In the genomic region with DNA sequence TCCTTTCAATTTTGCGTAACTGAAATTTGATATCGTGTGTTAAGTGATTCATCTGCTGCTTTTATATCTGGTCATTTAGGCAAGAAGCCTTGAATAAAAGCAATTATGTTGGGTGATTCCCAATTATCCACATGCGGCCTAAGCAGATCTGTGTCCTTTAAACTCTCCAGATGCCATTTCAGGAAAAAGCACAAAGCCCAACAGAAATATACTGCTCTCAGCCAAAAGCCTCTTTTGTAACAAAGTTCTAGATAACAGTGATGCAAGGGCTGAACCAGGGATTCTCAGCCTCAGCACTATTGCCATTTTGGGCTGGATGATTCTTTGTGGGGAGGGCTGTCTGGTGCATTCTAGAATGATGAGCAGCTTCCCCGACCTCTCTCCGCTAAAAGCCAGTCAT, we compare ENCODE assay signal across 20 cellular contexts.
DNase-seq lines count a peak whose midpoint lies in the region; ATAC-seq and TF ChIP-seq lines count a peak whose summit lies in the region.
"Had no signal": no experiment of that assay in that cellular context is flagged by ENCODE, and none has a peak within 500 bp of the region (broad histone marks: within the 10 kb centered on the region; RNA-seq: fewer than 3 reads in every experiment).

No MANE protein-coding gene starts in this region.

- DNase-seq in NCI-H1417 treated with DMSO at 0.1 percent for 48 hours (lab: John Stamatoyannopoulos, UW) (peak; percentile 17), NCI-H2171 treated with DMSO at 0.1 percent for 48 hours (lab: John Stamatoyannopoulos, UW) (peak; percentile 71), amniotic epithelial cell (ENCODE audit: low read depth) (peak; percentile 10), sciatic nerve (ENCODE audit: low spot score) (no peak), natural killer cell (no peak), DMS114 treated with DMSO at 0.1 percent for 48 hours (lab: John Stamatoyannopoulos, UW; ENCODE audit: unreplicated experiment) (no peak)
- no peak for DNase-seq in stimulated activated effector memory CD8-positive, alpha-beta T cell treated with anti-CD3 and anti-CD28 coated beads, Interleukin-12 subunit alpha, Interleukin-12 subunit beta, amount 100 ng/mL, for 72 hours (ENCODE audit: low spot score in 2 of 2)
- DNase-seq: activated CD4-positive, alpha-beta T cell treated with anti-CD3 and anti-CD28 coated beads for 1 hour; activated gamma-delta T cell treated with Interleukin-2 at 50 U/mL for 16 hours; activated naive CD8-positive, alpha-beta T cell treated with anti-CD3 and anti-CD28 coated beads, Interleukin-2, amount 50 U/mL, for 24 hours; activated T-cell treated with anti-CD3 and anti-CD28 coated beads, Interleukin-2, amount 50 U/mL, for 24 hours; CD4-positive, alpha-beta memory T cell; GM23248; head of caudate nucleus; NCI-H1694 treated with DMSO at 0.1 percent for 48 hours; sigmoid colon; SK-N-SH; stimulated activated CD8-positive, alpha-beta memory T cell treated with anti-CD3 and anti-CD28 coated beads, Interleukin-4, amount 100 ng/mL, for 48 hours; T-helper 17 cell had no signal

- H3K36me3 Mint-ChIP-seq in natural killer cell, result no peaks in the 10 kb centered on the region
- no peaks in the 10 kb centered on the region for H3K36me3 Mint-ChIP-seq in stimulated activated effector memory CD8-positive, alpha-beta T cell treated with anti-CD3 and anti-CD28 coated beads, Interleukin-12 subunit alpha, Interleukin-12 subunit beta, amount 100 ng/mL, for 72 hours
- H3K36me3 Mint-ChIP-seq: CD4-positive, alpha-beta memory T cell had no signal

- H3K4me3 Mint-ChIP-seq in natural killer cell, result no peak overlapping the region
- H3K4me3 Mint-ChIP-seq in stimulated activated effector memory CD8-positive, alpha-beta T cell treated with anti-CD3 and anti-CD28 coated beads, Interleukin-12 subunit alpha, Interleukin-12 subunit beta, amount 100 ng/mL, for 72 hours, result no peak overlapping the region
- H3K4me3 Mint-ChIP-seq: activated naive CD8-positive, alpha-beta T cell treated with anti-CD3 and anti-CD28 coated beads, Interleukin-2, amount 50 U/mL, for 24 hours; activated T-cell treated with anti-CD3 and anti-CD28 coated beads, Interleukin-2, amount 50 U/mL, for 24 hours; CD4-positive, alpha-beta memory T cell; T-helper 17 cell had no signal

- H3K4me1 Mint-ChIP-seq in natural killer cell, result no peaks in the 10 kb centered on the region
- no peaks in the 10 kb centered on the region for H3K4me1 Mint-ChIP-seq in stimulated activated effector memory CD8-positive, alpha-beta T cell treated with anti-CD3 and anti-CD28 coated beads, Interleukin-12 subunit alpha, Interleukin-12 subunit beta, amount 100 ng/mL, for 72 hours
- H3K4me1 Mint-ChIP-seq: activated naive CD8-positive, alpha-beta T cell treated with anti-CD3 and anti-CD28 coated beads, Interleukin-2, amount 50 U/mL, for 24 hours; CD4-positive, alpha-beta memory T cell; T-helper 17 cell had no signal

- peaks cover 13 to 17% of the 10 kb centered on the region in 2 donors for H3K9me3 Mint-ChIP-seq in natural killer cell
- H3K9me3 Mint-ChIP-seq in stimulated activated effector memory CD8-positive, alpha-beta T cell treated with anti-CD3 and anti-CD28 coated beads, Interleukin-12 subunit alpha, Interleukin-12 subunit beta, amount 100 ng/mL, for 72 hours, result peaks cover 11% of the 10 kb centered on the region
- H3K9me3 Mint-ChIP-seq: activated naive CD8-positive, alpha-beta T cell treated with anti-CD3 and anti-CD28 coated beads, Interleukin-2, amount 50 U/mL, for 24 hours had no signal

- no peak overlapping the region for H3K27ac Mint-ChIP-seq in natural killer cell
- no peak overlapping the region for H3K27ac Mint-ChIP-seq in stimulated activated effector memory CD8-positive, alpha-beta T cell treated with anti-CD3 and anti-CD28 coated beads, Interleukin-12 subunit alpha, Interleukin-12 subunit beta, amount 100 ng/mL, for 72 hours
- H3K27ac Mint-ChIP-seq: activated naive CD8-positive, alpha-beta T cell treated with anti-CD3 and anti-CD28 coated beads, Interleukin-2, amount 50 U/mL, for 24 hours; activated T-cell treated with anti-CD3 and anti-CD28 coated beads, Interleukin-2, amount 50 U/mL, for 24 hours; CD4-positive, alpha-beta memory T cell; progenitor cell of endocrine pancreas; T-helper 17 cell had no signal

- intact Hi-C loops in sciatic nerve (cut with DNase I), result no loop called here
- intact Hi-C loops in natural killer cell (cut with micrococcal nuclease), result no loop called here

- ATAC-seq in sciatic nerve (peak; percentile 92), natural killer cell (no peak)
- no peak for ATAC-seq in stimulated activated effector memory CD8-positive, alpha-beta T cell treated with anti-CD3 and anti-CD28 coated beads, Interleukin-12 subunit alpha, Interleukin-12 subunit beta, amount 100 ng/mL, for 72 hours
- ATAC-seq: activated naive CD8-positive, alpha-beta T cell treated with anti-CD3 and anti-CD28 coated beads, Interleukin-2, amount 50 U/mL, for 24 hours; T-helper 17 cell had no signal

- TF ChIP-seq CTCF in natural killer cell (IDR thresholded peaks at IDR 0.05), result no peak

- H3K27me3 Mint-ChIP-seq in natural killer cell (ENCODE audit: low read depth in 2 of 2), result no peaks in the 10 kb centered on the region
- H3K27me3 Mint-ChIP-seq: activated naive CD8-positive, alpha-beta T cell treated with anti-CD3 and anti-CD28 coated beads, Interleukin-2, amount 50 U/mL, for 24 hours; activated T-cell treated with anti-CD3 and anti-CD28 coated beads, Interleukin-2, amount 50 U/mL, for 24 hours; CD4-positive, alpha-beta memory T cell; progenitor cell of endocrine pancreas; T-helper 17 cell had no signal

Comparison
In these comparisons a context has a peak if more than half of its experiments do, and no peak if none do; other contexts are left out.
1. DNase-seq: peak in NCI-H1417 treated with DMSO at 0.1 percent for 48 hours (single experiment), NCI-H2171 treated with DMSO at 0.1 percent for 48 hours (single experiment) and amniotic epithelial cell (single experiment); none in sciatic nerve (single experiment), natural killer cell (single experiment), DMS114 treated with DMSO at 0.1 percent for 48 hours (single experiment) and stimulated activated effector memory CD8-positive, alpha-beta T cell treated with anti-CD3 and anti-CD28 coated beads, Interleukin-12 subunit alpha, Interleukin-12 subunit beta, amount 100 ng/mL, for 72 hours (0 of 2).